Comparison of ENCODE assay signal across 8 cellular contexts in genomic region chr17:80220709-80221215, GRCh38. TPM values are rescaled to one million over a fixed set of nuclear protein-coding genes. Genes with fewer than 3 reads are reported as not detected.
DNase-seq lines count a peak whose midpoint lies in the region; ATAC-seq, FAIRE-seq and TF ChIP-seq lines count a peak whose summit lies in the region.

No MANE protein-coding gene starts in this region.

- no peak for TF ChIP-seq CTCF in foreskin keratinocyte (conservative IDR thresholded peaks at IDR 0.05)

- no peaks in the 10 kb centered on the region for H3K27me3 Mint-ChIP-seq in activated T-cell treated with anti-CD3 and anti-CD28 coated beads, Interleukin-2, amount 50 U/mL, for 24 hours

- peaks cover 40% of the 10 kb centered on the region for H3K4me1 Mint-ChIP-seq in activated T-cell treated with anti-CD3 and anti-CD28 coated beads, Interleukin-2, amount 50 U/mL, for 24 hours (ENCODE audit: low read depth)

- H3K27ac Mint-ChIP-seq in activated T-cell treated with anti-CD3 and anti-CD28 coated beads, Interleukin-2, amount 50 U/mL, for 24 hours = peak overlapping the region; percentile 73

- peak overlapping the region; percentile 35 for H2AFZ ChIP-seq in neuron (ENCODE audit: low read depth, low read length)

- H3K4me3 ChIP-seq in neuron (ENCODE audit: low read length) = peak overlapping the region; percentile 51

- peaks cover 42% of the 10 kb centered on the region for H3K36me3 Mint-ChIP-seq in activated T-cell treated with anti-CD3 and anti-CD28 coated beads, Interleukin-2, amount 50 U/mL, for 24 hours (ENCODE audit: low read depth)

- H3K9me3 Mint-ChIP-seq in activated T-cell treated with anti-CD3 and anti-CD28 coated beads, Interleukin-2, amount 50 U/mL, for 24 hours = no peaks in the 10 kb centered on the region

- peaks cover 9% of the 10 kb centered on the region for H3K36me3 ChIP-seq in neuron (ENCODE audit: insufficient read depth, low read length)

- H3K27ac ChIP-seq in foreskin keratinocyte = no peak overlapping the region

- DNase-seq in AG08396 (ENCODE audit: low spot score) (peak; percentile 69), foreskin keratinocyte (peak in 1 of 2 donors; percentile 9), GM12892 (ENCODE audit: insufficient read length) (no peak), DMS153 (lab: John Stamatoyannopoulos, UW) (no peak)
- peak; percentile 54 for DNase-seq in activated T-cell treated with anti-CD3 and anti-CD28 coated beads, Interleukin-2, amount 50 U/mL, for 24 hours

- TF ChIP-seq POLR2A in GM12892 (IDR thresholded peaks at IDR 0.05; ENCODE audit: low read depth, low read length) = no peak

- ATAC-seq in HG02678 (IDR thresholded peaks at IDR 0.05; ENCODE audit: unreplicated experiment) (peak; percentile 6), foreskin keratinocyte (peak; percentile 14), HG03432 (IDR thresholded peaks at IDR 0.05; ENCODE audit: unreplicated experiment) (no peak)

- H3K4me1 ChIP-seq in foreskin keratinocyte (no peaks in the 10 kb centered on the region), neuron (ENCODE audit: insufficient read depth, low read length) (peaks cover 17% of the 10 kb centered on the region)

- no peaks in the 10 kb centered on the region for H3K9me3 ChIP-seq in neuron (ENCODE audit: low read length)

- peak overlapping the region; percentile 75 for H3K4me3 Mint-ChIP-seq in activated T-cell treated with anti-CD3 and anti-CD28 coated beads, Interleukin-2, amount 50 U/mL, for 24 hours

- FAIRE-seq in GM12892 (lab: Jason Lieb, UNC) = no peak

- H3K27me3 ChIP-seq in foreskin keratinocyte = no peaks in the 10 kb centered on the region
- H3K27me3 ChIP-seq in neuron (ENCODE audit: insufficient read depth, low read length) = no peaks in the 10 kb centered on the region

RNA-seq across cellular contexts. Expression of gene SLC26A11, which starts 0.5 kb away (rescaled TPM):
- total RNA-seq in foreskin keratinocyte = 3.3 and 3.9 TPM in 2 replicates
- 2.5 and 3.4 TPM in 2 replicates for polyA plus RNA-seq in foreskin keratinocyte
- 2.0 TPM for polyA plus RNA-seq in GM12892 (2012; ENCODE audit: missing spikeins)

RNA-seq across cellular contexts. Expression of gene SGSH, which starts 0.6 kb away (rescaled TPM):
- 10.3 and 11.8 TPM in 2 replicates for total RNA-seq in foreskin keratinocyte
- 12.4 and 13.0 TPM in 2 replicates for polyA plus RNA-seq in foreskin keratinocyte
- 9.6 TPM for polyA plus RNA-seq in GM12892 (2012; ENCODE audit: missing spikeins)

RNA-seq across cellular contexts. Expression of gene RNF213, which starts 39.9 kb away (rescaled TPM):
- total RNA-seq in foreskin keratinocyte = 51.1 and 60.1 TPM in 2 replicates
- polyA plus RNA-seq in foreskin keratinocyte = 15.4 and 15.8 TPM in 2 replicates
- polyA plus RNA-seq in GM12892 (2012; ENCODE audit: missing spikeins) = 98.6 TPM

RNA-seq across cellular contexts. Expression of gene CARD14, which starts 50.9 kb away (rescaled TPM):
- total RNA-seq in foreskin keratinocyte = 0.04 and 0.24 TPM in 2 replicates
- polyA plus RNA-seq in foreskin keratinocyte = 0.10 TPM in 2 replicates
- polyA plus RNA-seq in GM12892 (2012; ENCODE audit: missing spikeins) = 0.21 TPM

Comparison
In these comparisons a context has a peak if more than half of its experiments do, and no peak if none do; other contexts are left out.
1. DNase-seq: peak in AG08396 (single experiment) and activated T-cell treated with anti-CD3 and anti-CD28 coated beads, Interleukin-2, amount 50 U/mL, for 24 hours (single experiment); none in GM12892 (single experiment) and DMS153 (single experiment).